ENCODE assay signal across 9 cellular contexts in genomic region chr4:113758361-113758760, GRCh38. TPM values are rescaled to one million over a fixed set of nuclear protein-coding genes. Genes with fewer than 3 reads are reported as not detected.
DNase-seq lines count a peak whose midpoint lies in the region; ATAC-seq and TF ChIP-seq lines count a peak whose summit lies in the region.
"Had no signal": no experiment of that assay in that cellular context is flagged by ENCODE, and none has a peak within 500 bp of the region (broad histone marks: within the 10 kb centered on the region; RNA-seq: fewer than 3 reads in every experiment).

No MANE protein-coding gene starts in this region.

- H3K36me3 Mint-ChIP-seq in activated T-cell treated with anti-CD3 and anti-CD28 coated beads, Interleukin-2, amount 50 U/mL, for 24 hours (ENCODE audit: low read depth): peaks cover 74% of the 10 kb centered on the region
- H3K36me3 Mint-ChIP-seq in stimulated activated effector memory CD8-positive, alpha-beta T cell treated with anti-CD3 and anti-CD28 coated beads, Interleukin-12 subunit alpha, Interleukin-12 subunit beta, amount 100 ng/mL, for 72 hours: peaks cover 85% of the 10 kb centered on the region

- H3K4me3 ChIP-seq in RWPE2 (ENCODE audit: severe bottlenecking): no peak overlapping the region
- H3K4me3 ChIP-seq in fibroblast of mammary gland (ENCODE audit: control insufficient read depth, low read depth, low read length): peak overlapping the region; percentile 20
- H3K4me3 ChIP-seq in adrenal gland: no peak overlapping the region

- H3K27me3 ChIP-seq in RWPE2 (ENCODE audit: insufficient read depth, poor library complexity, severe bottlenecking) (no peaks in the 10 kb centered on the region), adrenal gland (no peaks in the 10 kb centered on the region)

- H3K36me3 ChIP-seq in RWPE2 (ENCODE audit: low read depth): peaks cover 19% of the 10 kb centered on the region
- no peaks in the 10 kb centered on the region for H3K36me3 ChIP-seq in adrenal gland (replicated peaks in 1 of 2)

- no peak for TF ChIP-seq CTCF in RWPE2 (IDR thresholded peaks at IDR 0.05; ENCODE audit: poor library complexity, severe bottlenecking)
- TF ChIP-seq CTCF in fibroblast of mammary gland (conservative IDR thresholded peaks at IDR 0.05; ENCODE audit: control insufficient read depth, insufficient read depth, low read depth, low read length): no peak
- no peak for TF ChIP-seq CTCF in adrenal gland (IDR thresholded peaks at IDR 0.05)

- peaks cover 36% of the 10 kb centered on the region for H3K4me1 ChIP-seq in RWPE2 (ENCODE audit: insufficient read depth, poor library complexity, severe bottlenecking)
- H3K4me1 ChIP-seq in adrenal gland (replicated peaks in 1 of 2): peaks cover 6 to 40% of the 10 kb centered on the region in 2 donors

- ATAC-seq in RWPE2 (ENCODE audit: low read depth): no peak
- ATAC-seq in stimulated activated effector memory CD8-positive, alpha-beta T cell treated with anti-CD3 and anti-CD28 coated beads, Interleukin-12 subunit alpha, Interleukin-12 subunit beta, amount 100 ng/mL, for 72 hours: no peak

- H3K27me3 Mint-ChIP-seq in activated T-cell treated with anti-CD3 and anti-CD28 coated beads, Interleukin-2, amount 50 U/mL, for 24 hours: no peaks in the 10 kb centered on the region

- H3K4me3 Mint-ChIP-seq in activated T-cell treated with anti-CD3 and anti-CD28 coated beads, Interleukin-2, amount 50 U/mL, for 24 hours: peak overlapping the region; percentile 88
- peak overlapping the region; percentile 91 for H3K4me3 Mint-ChIP-seq in stimulated activated effector memory CD8-positive, alpha-beta T cell treated with anti-CD3 and anti-CD28 coated beads, Interleukin-12 subunit alpha, Interleukin-12 subunit beta, amount 100 ng/mL, for 72 hours

- DNase-seq in activated T-cell treated with anti-CD3 and anti-CD28 coated beads, Interleukin-2, amount 50 U/mL, for 24 hours: no peak
- no peak for DNase-seq in activated T-cell treated with anti-CD3 and anti-CD28 coated beads for 4 hours
- no peak for DNase-seq in RWPE2 (ENCODE audit: low spot score)
- DNase-seq in fibroblast of mammary gland (ENCODE audit: low read depth): peak; percentile 21
- DNase-seq in stimulated activated effector memory CD8-positive, alpha-beta T cell treated with anti-CD3 and anti-CD28 coated beads, Interleukin-12 subunit alpha, Interleukin-12 subunit beta, amount 100 ng/mL, for 72 hours (ENCODE audit: low spot score in 2 of 2): no peak
- DNase-seq in adrenal gland: no peak
- DNase-seq in NCI-H446 (lab: John Stamatoyannopoulos, UW): no peak
- DNase-seq in central memory CD4-positive, alpha-beta T cell: no peak

- intact Hi-C loops in adrenal gland (cut with DNase I): loop anchor here in 1 of 2 donors (10.0 kb wide), 1 partner anchor 74 kb away; no protein-coding TSS in a partner anchor

- H3K27ac ChIP-seq in RWPE2 (ENCODE audit: poor library complexity, severe bottlenecking) (peak overlapping the region; percentile 95), adrenal gland (no peak overlapping the region)
- H3K27ac ChIP-seq: C4-2B had no signal

- H3K4me1 Mint-ChIP-seq in activated T-cell treated with anti-CD3 and anti-CD28 coated beads, Interleukin-2, amount 50 U/mL, for 24 hours (ENCODE audit: low read depth): peaks cover 52% of the 10 kb centered on the region
- H3K4me1 Mint-ChIP-seq in stimulated activated effector memory CD8-positive, alpha-beta T cell treated with anti-CD3 and anti-CD28 coated beads, Interleukin-12 subunit alpha, Interleukin-12 subunit beta, amount 100 ng/mL, for 72 hours: peaks cover 33% of the 10 kb centered on the region

- H3K27ac Mint-ChIP-seq in activated T-cell treated with anti-CD3 and anti-CD28 coated beads, Interleukin-2, amount 50 U/mL, for 24 hours: peak overlapping the region; percentile 96
- H3K27ac Mint-ChIP-seq in stimulated activated effector memory CD8-positive, alpha-beta T cell treated with anti-CD3 and anti-CD28 coated beads, Interleukin-12 subunit alpha, Interleukin-12 subunit beta, amount 100 ng/mL, for 72 hours: peak overlapping the region; percentile 22

- H3K9me3 Mint-ChIP-seq in activated T-cell treated with anti-CD3 and anti-CD28 coated beads, Interleukin-2, amount 50 U/mL, for 24 hours: no peaks in the 10 kb centered on the region
- no peaks in the 10 kb centered on the region for H3K9me3 Mint-ChIP-seq in stimulated activated effector memory CD8-positive, alpha-beta T cell treated with anti-CD3 and anti-CD28 coated beads, Interleukin-12 subunit alpha, Interleukin-12 subunit beta, amount 100 ng/mL, for 72 hours

- TF ChIP-seq POLR2A in adrenal gland (IDR thresholded peaks at IDR 0.05): no peak

- H3K9me3 ChIP-seq in RWPE2 (ENCODE audit: severe bottlenecking) (no peaks in the 10 kb centered on the region), adrenal gland (replicated peaks in 1 of 3) (no peaks in the 10 kb centered on the region)

- WGBS in adrenal gland, 4 donors: 89 to 96% (median 94%) methylated on average over 5 of the region's 5 CpGs

RNA-seq across cellular contexts. Expression of gene CAMK2D, which starts 3.2 kb away (rescaled TPM):
- 10 to 100 TPM; 17.3 to 83.9 (median 46.3) TPM for total RNA-seq in adrenal gland
- 10 to 100 TPM in 1 of 3 donors, 1 to 10 TPM in 2; 7.6 to 16.1 (median 9.2) TPM for polyA plus RNA-seq in adrenal gland
